8 cellular contexts compared by ENCODE assay signal in genomic region chr5:138975098-138975847, GRCh38.
DNase-seq lines count a peak whose midpoint lies in the region; ATAC-seq and TF ChIP-seq lines count a peak whose summit lies in the region.

No MANE protein-coding gene starts in this region.

- no peak overlapping the region for H3K4me3 Mint-ChIP-seq in progenitor cell of endocrine pancreas (ENCODE audit: low read depth)
- no peak overlapping the region for H3K4me3 Mint-ChIP-seq in activated naive CD8-positive, alpha-beta T cell treated with anti-CD3 and anti-CD28 coated beads for 36 hours
- H3K4me3 Mint-ChIP-seq in natural killer cell treated with Interleukin-12 subunit alpha and Interleukin-12 subunit beta and Interleukin-15 and Interleukin-18, amount 100 ng/mL, for 72 hours = no peak overlapping the region
- no peak overlapping the region for H3K4me3 Mint-ChIP-seq in glutamatergic neuron (ENCODE audit: unreplicated experiment)

- peak overlapping the region; percentile 9 for H3K27ac Mint-ChIP-seq in progenitor cell of endocrine pancreas
- H3K27ac Mint-ChIP-seq in activated naive CD8-positive, alpha-beta T cell treated with anti-CD3 and anti-CD28 coated beads for 36 hours = no peak overlapping the region
- H3K27ac Mint-ChIP-seq in natural killer cell treated with Interleukin-12 subunit alpha and Interleukin-12 subunit beta and Interleukin-15 and Interleukin-18, amount 100 ng/mL, for 72 hours = peak overlapping the region in 1 of 2 donors; percentile 28
- H3K27ac Mint-ChIP-seq in glutamatergic neuron (ENCODE audit: unreplicated experiment) = no peak overlapping the region

- H3K9me3 Mint-ChIP-seq in progenitor cell of endocrine pancreas (ENCODE audit: low read depth) (no peaks in the 10 kb centered on the region), glutamatergic neuron (ENCODE audit: unreplicated experiment) (peaks cover 8% of the 10 kb centered on the region)
- no peaks in the 10 kb centered on the region for H3K9me3 Mint-ChIP-seq in activated naive CD8-positive, alpha-beta T cell treated with anti-CD3 and anti-CD28 coated beads for 36 hours
- no peaks in the 10 kb centered on the region for H3K9me3 Mint-ChIP-seq in natural killer cell treated with Interleukin-12 subunit alpha and Interleukin-12 subunit beta and Interleukin-15 and Interleukin-18, amount 100 ng/mL, for 72 hours

- no peak for TF ChIP-seq CTCF in progenitor cell of endocrine pancreas (IDR thresholded peaks at IDR 0.05; ENCODE audit: unreplicated experiment)
- no peak for TF ChIP-seq CTCF in glutamatergic neuron (IDR thresholded peaks at IDR 0.05; ENCODE audit: partially characterized antibody, unreplicated experiment)

- H3K27me3 Mint-ChIP-seq in progenitor cell of endocrine pancreas = no peaks in the 10 kb centered on the region
- no peaks in the 10 kb centered on the region for H3K27me3 Mint-ChIP-seq in activated naive CD8-positive, alpha-beta T cell treated with anti-CD3 and anti-CD28 coated beads for 36 hours
- H3K27me3 Mint-ChIP-seq in natural killer cell treated with Interleukin-12 subunit alpha and Interleukin-12 subunit beta and Interleukin-15 and Interleukin-18, amount 100 ng/mL, for 72 hours = no peaks in the 10 kb centered on the region
- no peaks in the 10 kb centered on the region for H3K27me3 Mint-ChIP-seq in glutamatergic neuron (ENCODE audit: unreplicated experiment)

- H3K4me1 Mint-ChIP-seq in progenitor cell of endocrine pancreas (ENCODE audit: low read depth) (peaks cover 2% of the 10 kb centered on the region), glutamatergic neuron (ENCODE audit: low read depth, unreplicated experiment) (peaks cover 30% of the 10 kb centered on the region)
- H3K4me1 Mint-ChIP-seq in activated naive CD8-positive, alpha-beta T cell treated with anti-CD3 and anti-CD28 coated beads for 36 hours = peaks cover 14% of the 10 kb centered on the region
- peaks cover 13 to 17% of the 10 kb centered on the region in 2 donors for H3K4me1 Mint-ChIP-seq in natural killer cell treated with Interleukin-12 subunit alpha and Interleukin-12 subunit beta and Interleukin-15 and Interleukin-18, amount 100 ng/mL, for 72 hours (ENCODE audit: low read depth in 2 of 2)

- H3K36me3 Mint-ChIP-seq in progenitor cell of endocrine pancreas (ENCODE audit: insufficient read depth) (peaks cover 2% of the 10 kb centered on the region), glutamatergic neuron (ENCODE audit: unreplicated experiment) (peaks cover 4% of the 10 kb centered on the region)
- no peaks in the 10 kb centered on the region for H3K36me3 Mint-ChIP-seq in activated naive CD8-positive, alpha-beta T cell treated with anti-CD3 and anti-CD28 coated beads for 36 hours
- H3K36me3 Mint-ChIP-seq in natural killer cell treated with Interleukin-12 subunit alpha and Interleukin-12 subunit beta and Interleukin-15 and Interleukin-18, amount 100 ng/mL, for 72 hours = no peaks in the 10 kb centered on the region

- no peak for ATAC-seq in natural killer cell treated with Interleukin-12 subunit alpha and Interleukin-12 subunit beta and Interleukin-15 and Interleukin-18, amount 100 ng/mL, for 72 hours

- peak; percentile 92 for DNase-seq in DMS53 treated with DMSO at 0.1 percent for 48 hours (lab: John Stamatoyannopoulos, UW; ENCODE audit: unreplicated experiment)
- DNase-seq in foreskin melanocyte = peak; percentile 94
- no peak for DNase-seq in progenitor cell of endocrine pancreas (ENCODE audit: low spot score, unreplicated experiment)
- no peak for DNase-seq in activated naive CD8-positive, alpha-beta T cell treated with anti-CD3 and anti-CD28 coated beads for 36 hours
- no peak for DNase-seq in natural killer cell treated with Interleukin-12 subunit alpha and Interleukin-12 subunit beta and Interleukin-15 and Interleukin-18, amount 100 ng/mL, for 72 hours (ENCODE audit: low spot score)
- DNase-seq in glutamatergic neuron = no peak
- no peak for DNase-seq in NCI-H1092 (lab: John Stamatoyannopoulos, UW)

TF ChIP-seq in PFSK-1, 5 proteins besides CTCF, POLR2A, EP300 and RAD21:
- TF ChIP-seq SIN3A (IDR thresholded peaks at IDR 0.05; ENCODE audit: borderline replicate concordance, insufficient read depth, low read length) (no peak), POLR2AphosphoS5 (IDR thresholded peaks at IDR 0.05; ENCODE audit: low read depth, low read length) (no peak), FOXP2 (optimal IDR thresholded peaks at IDR 0.05; ENCODE audit: borderline replicate concordance, extremely low read depth, extremely low read length, insufficient read depth) (peak; percentile 59), TAF1 (IDR thresholded peaks at IDR 0.05; ENCODE audit: borderline replicate concordance, insufficient read depth, low read length) (no peak), REST (IDR thresholded peaks at IDR 0.05; ENCODE audit: insufficient read depth in 1 of 2, low read depth in 2 of 2, low read length in 2 of 2) (peak; percentile 11 to 12; a peak in 1 of 4 replicates)

Comparison
In these comparisons a context has a peak if more than half of its experiments do, and no peak if none do; other contexts are left out.
1. DNase-seq: peak in DMS53 treated with DMSO at 0.1 percent for 48 hours (single experiment) and foreskin melanocyte (single experiment); none in progenitor cell of endocrine pancreas (single experiment), activated naive CD8-positive, alpha-beta T cell treated with anti-CD3 and anti-CD28 coated beads for 36 hours (single experiment), natural killer cell treated with Interleukin-12 subunit alpha and Interleukin-12 subunit beta and Interleukin-15 and Interleukin-18, amount 100 ng/mL, for 72 hours (single experiment), glutamatergic neuron (single experiment) and NCI-H1092 (single experiment).